In the genomic region with DNA sequence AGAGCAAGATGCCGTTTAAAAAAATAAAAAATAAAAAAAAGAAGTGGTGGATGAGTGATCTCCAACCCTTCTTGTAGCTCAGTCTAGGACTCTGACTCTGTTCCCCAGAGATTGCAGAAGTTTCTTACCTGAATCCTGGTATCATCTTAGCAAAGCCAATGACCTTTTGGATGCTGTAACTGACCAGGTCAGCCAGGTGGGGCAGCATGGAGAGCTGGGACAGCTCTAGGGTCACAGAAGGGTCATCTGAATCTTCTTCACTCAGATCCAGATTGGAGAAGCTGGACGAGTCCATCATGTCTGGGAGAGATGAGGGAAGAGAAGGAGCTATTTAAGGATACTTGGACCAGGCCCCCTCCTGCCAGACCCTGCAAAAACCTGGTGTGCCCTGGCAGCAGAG, we compare ENCODE assay signal across 16 cellular contexts. TPM values are rescaled to one million over a fixed set of nuclear protein-coding genes. Genes with fewer than 3 reads are reported as not detected.
"Had no signal": no experiment of that assay in that cellular context is flagged by ENCODE, and none has a peak within 500 bp of the region (broad histone marks: within the 10 kb centered on the region; RNA-seq: fewer than 3 reads in every experiment).

No MANE protein-coding gene starts in this region.

- H3K4me1 Mint-ChIP-seq: neural crest cell had no signal

- H3K9me3 Mint-ChIP-seq: activated T-helper 17 cell treated with anti-CD3 and anti-CD28 coated beads, Interleukin-2, amount 50 U/mL, for 72 hours; neural crest cell had no signal

- H3K27ac Mint-ChIP-seq: activated T-helper 17 cell treated with anti-CD3 and anti-CD28 coated beads, Interleukin-2, amount 50 U/mL, for 72 hours had no signal

- DNase-seq: activated CD4-positive, alpha-beta T cell treated with anti-CD3 and anti-CD28 coated beads, Interleukin-2, amount 50 U/mL, for 48 hours; activated naive CD4-positive, alpha-beta T cell treated with anti-CD3 and anti-CD28 coated beads, Interleukin-2, amount 50 U/mL, for 16 hours; colonic mucosa; foreskin melanocyte; left ventricle myocardium superior; mesendoderm; ovary; stimulated activated CD4-positive, alpha-beta T cell treated with anti-CD3 and anti-CD28 coated beads, Interleukin-15, amount 100 ng/mL, for 24 hours; stimulated activated CD4-positive, alpha-beta T cell treated with anti-CD3 and anti-CD28 coated beads, Interleukin-4, amount 100 ng/mL, for 4 hours; stomach had no signal

- H3K4me1 ChIP-seq: colonic mucosa had no signal

- H3K9me3 ChIP-seq: adrenal gland, colonic mucosa, ovary, stomach, thoracic aorta had no signal

- H3K27me3 ChIP-seq: adrenal gland, colonic mucosa, ovary, stomach had no signal

- H3K27me3 Mint-ChIP-seq: activated T-helper 17 cell treated with anti-CD3 and anti-CD28 coated beads, Interleukin-2, amount 50 U/mL, for 72 hours had no signal

- H3K4me3 ChIP-seq: adrenal gland, colonic mucosa, ovary, stomach, thoracic aorta had no signal

- H3K4me3 Mint-ChIP-seq: activated T-helper 17 cell treated with anti-CD3 and anti-CD28 coated beads, Interleukin-2, amount 50 U/mL, for 72 hours; neural crest cell had no signal

- FAIRE-seq: keratinocyte had no signal

- H3K36me3 ChIP-seq: colonic mucosa, ovary, thoracic aorta had no signal

- ATAC-seq: activated CD4-positive, CD25-positive, alpha-beta regulatory T cell treated with anti-CD3 and anti-CD28 coated beads, Interleukin-2, amount 50 U/mL, for 24 hours; activated T-helper 17 cell treated with anti-CD3 and anti-CD28 coated beads, Interleukin-2, amount 50 U/mL, for 72 hours; left ventricle myocardium superior had no signal

- H3K27ac ChIP-seq: adrenal gland, colonic mucosa, ovary, stomach, thoracic aorta had no signal

RNA-seq across cellular contexts. Expression of a gene that starts 49.3 kb away (rescaled TPM):
- total RNA-seq: neural crest cell had no signal
